In genomic region chr7:81449105-81449504, GRCh38 we compare ENCODE assay signal across 16 cellular contexts.
DNase-seq lines count a peak whose midpoint lies in the region; ATAC-seq, FAIRE-seq and TF ChIP-seq lines count a peak whose summit lies in the region.
"Had no signal": no experiment of that assay in that cellular context is flagged by ENCODE, and none has a peak within 500 bp of the region (broad histone marks: within the 10 kb centered on the region; RNA-seq: fewer than 3 reads in every experiment).

No MANE protein-coding gene starts in this region.

- H4K20me1 ChIP-seq in IMR-90 (ENCODE audit: insufficient read depth, low read length) (no peaks in the 10 kb centered on the region), mammary epithelial cell (ENCODE audit: insufficient read depth, low read length) (no peaks in the 10 kb centered on the region)

- H3K36me3 ChIP-seq in IMR-90 (ENCODE audit: control insufficient read depth, insufficient read depth, low read length) = no peaks in the 10 kb centered on the region
- H3K36me3 ChIP-seq in mammary epithelial cell (ENCODE audit: insufficient read depth, low read length) = no peaks in the 10 kb centered on the region

- H3K36me3 Mint-ChIP-seq in activated CD4-positive, alpha-beta T cell treated with anti-CD3 and anti-CD28 coated beads, Interleukin-2, amount 10 ng/mL, durations not matched to agents 7 days and 5 days (ENCODE audit: low read depth) = no peaks in the 10 kb centered on the region

- no peak overlapping the region for H2AK9ac ChIP-seq in IMR-90 (replicated peaks; ENCODE audit: low read depth, low read length, poor library complexity)

- H3K4me1 Mint-ChIP-seq in activated CD4-positive, alpha-beta T cell treated with anti-CD3 and anti-CD28 coated beads, Interleukin-2, amount 10 ng/mL, durations not matched to agents 7 days and 5 days = no peaks in the 10 kb centered on the region
- H3K4me1 Mint-ChIP-seq: B cell, H9 had no signal

- TF ChIP-seq POLR2A in A549 (IDR thresholded peaks at IDR 0.05; ENCODE audit: low read length) (no peak), IMR-90 (IDR thresholded peaks at IDR 0.05; ENCODE audit: low read depth, low read length) (no peak)

- in situ Hi-C loops in IMR-90 (cut with MboI; ENCODE audit: low sequenced_read_pairs) (no loop called here), mammary epithelial cell (cut with MboI; ENCODE audit: low sequenced_read_pairs in 2 of 2) (no loop called here)

- no peak overlapping the region for H3K4ac ChIP-seq in IMR-90 (ENCODE audit: low read depth, low read length)

- no peak overlapping the region for H3K27ac Mint-ChIP-seq in activated CD4-positive, alpha-beta T cell treated with anti-CD3 and anti-CD28 coated beads, Interleukin-2, amount 10 ng/mL, durations not matched to agents 7 days and 5 days
- H3K27ac Mint-ChIP-seq: B cell; CD4-positive, alpha-beta T cell; H9 had no signal

- H3K18ac ChIP-seq in IMR-90 (ENCODE audit: low read depth, low read length) = no peak overlapping the region

- H3K4me3 ChIP-seq in A549 (no peak overlapping the region), IMR-90 (ENCODE audit: insufficient read depth, low read depth, low read length) (no peak overlapping the region), choroid plexus epithelial cell (ENCODE audit: low read depth, low read length) (no peak overlapping the region), mammary epithelial cell (replicated peaks in 1 of 3; ENCODE audit: insufficient read depth in 1 of 3, low read depth in 2 of 3, low read length in 3 of 3) (no peak overlapping the region)

- H2BK120ac ChIP-seq in IMR-90 (ENCODE audit: low read depth, low read length) = no peak overlapping the region

- H3K9ac ChIP-seq in IMR-90 (ENCODE audit: low read depth, low read length) = no peak overlapping the region
- H3K9ac ChIP-seq in mammary epithelial cell (ENCODE audit: insufficient read depth, low read length) = no peak overlapping the region

- H3K27ac ChIP-seq in A549 = no peak overlapping the region; a peak in 1 of 6 replicates
- H3K27ac ChIP-seq in IMR-90 (ENCODE audit: insufficient read depth, low read length) = no peak overlapping the region
- H3K27ac ChIP-seq in mammary epithelial cell (ENCODE audit: insufficient read depth, low read depth, low read length) = no peak overlapping the region

- CTCF ChIA-PET in A549 (lab: Yijun Ruan, JAX) = interaction anchor here (0.9 kb wide), 1 partner anchor 508 kb away, joined by 3 read pairs; no protein-coding TSS in a partner anchor
- CTCF ChIA-PET in IMR-90 (lab: Yijun Ruan, JAX) = no interaction called here
- CTCF ChIA-PET in activated CD4-positive, alpha-beta T cell treated with anti-CD3 and anti-CD28 coated beads, Interleukin-2, amount 10 ng/mL, durations not matched to agents 7 days and 5 days (lab: Charles Lee) = no interaction called here
- CTCF ChIA-PET in mammary epithelial cell (lab: Charles Lee; ENCODE audit: low non-redundant PET) = no interaction called here

- intact Hi-C loops in IMR-90 (cut with micrococcal nuclease) = loop anchor here (10.0 kb wide), 1 partner anchor 164 kb away; no protein-coding TSS in a partner anchor
- intact Hi-C loops in mammary epithelial cell (cut with micrococcal nuclease) = loop anchor here (10.0 kb wide), 1 partner anchor 294 kb away; no protein-coding TSS in a partner anchor

- no peak overlapping the region for H4K8ac ChIP-seq in IMR-90 (ENCODE audit: low read depth in 2 of 2, low read length in 2 of 2)

- no peak overlapping the region for H3K14ac ChIP-seq in IMR-90 (replicated peaks; ENCODE audit: low read depth, low read length)

- TF ChIP-seq EP300 in A549 (IDR thresholded peaks at IDR 0.05) = no peak

- H3K4me1 ChIP-seq in A549 (0 out of 3 replicates have a peak, but pooled peaks cover 3% of the 10 kb centered on the region), IMR-90 (ENCODE audit: control insufficient read depth, insufficient read depth, low read length) (no peaks in the 10 kb centered on the region), mammary epithelial cell (ENCODE audit: insufficient read depth, low read length) (no peaks in the 10 kb centered on the region)

- H3K9me3 ChIP-seq in A549 = no peaks in the 10 kb centered on the region; the same call in 2 of the 3 replicates
- H3K9me3 ChIP-seq in IMR-90 (ENCODE audit: control insufficient read depth, insufficient read depth, low read length) = no peaks in the 10 kb centered on the region
- no peaks in the 10 kb centered on the region for H3K9me3 ChIP-seq in mammary epithelial cell (replicated peaks; ENCODE audit: insufficient read depth, low read length)

- no peaks in the 10 kb centered on the region for H3K9me3 Mint-ChIP-seq in activated CD4-positive, alpha-beta T cell treated with anti-CD3 and anti-CD28 coated beads, Interleukin-2, amount 10 ng/mL, durations not matched to agents 7 days and 5 days
- H3K9me3 Mint-ChIP-seq: CD4-positive, alpha-beta T cell; H9 had no signal

- DNase-seq in A549 (ENCODE audit: low read depth in 1 of 2, low spot score in 1 of 2) (no peak), IMR-90 (no peak), choroid plexus epithelial cell (ENCODE audit: low read depth) (peak; percentile 35), iris pigment epithelial cell (ENCODE audit: low read depth) (peak; percentile 9), mammary epithelial cell (no peak)
- DNase-seq in activated CD4-positive, alpha-beta T cell treated with anti-CD3 and anti-CD28 coated beads, Interleukin-2, amount 10 ng/mL, durations not matched to agents 7 days and 5 days = no peak
- no peak for DNase-seq in activated CD8-positive, alpha-beta memory T cell treated with anti-CD3 and anti-CD28 coated beads, Interleukin-2, amount 50 U/mL, for 4 hours
- DNase-seq: 8988T; C1 segment of cervical spinal cord; CD4-positive, alpha-beta T cell; DMS153; DMS79 treated with DMSO at 0.1 percent for 48 hours; GDM1; H9 had no signal

- H3K27me3 Mint-ChIP-seq in activated CD4-positive, alpha-beta T cell treated with anti-CD3 and anti-CD28 coated beads, Interleukin-2, amount 10 ng/mL, durations not matched to agents 7 days and 5 days = no peaks in the 10 kb centered on the region
- H3K27me3 Mint-ChIP-seq: B cell; CD4-positive, alpha-beta T cell had no signal

- no peak overlapping the region for H2BK15ac ChIP-seq in IMR-90 (ENCODE audit: low read depth, low read length)

- no peak overlapping the region for H2AFZ ChIP-seq in IMR-90 (replicated peaks; ENCODE audit: low read length, poor library complexity)
- H2AFZ ChIP-seq in mammary epithelial cell (ENCODE audit: low read depth, low read length) = no peak overlapping the region

- no peak overlapping the region for H2AK5ac ChIP-seq in IMR-90 (ENCODE audit: low read depth, low read length)

- H3K79me2 ChIP-seq in mammary epithelial cell (ENCODE audit: insufficient read depth, low read length) = no peaks in the 10 kb centered on the region

- no peak for FAIRE-seq in A549 (lab: Jason Lieb, UNC)

- no peak overlapping the region for H3K4me3 Mint-ChIP-seq in activated CD4-positive, alpha-beta T cell treated with anti-CD3 and anti-CD28 coated beads, Interleukin-2, amount 10 ng/mL, durations not matched to agents 7 days and 5 days
- H3K4me3 Mint-ChIP-seq: B cell; CD4-positive, alpha-beta T cell; H9 had no signal

- H3K27me3 ChIP-seq in IMR-90 (ENCODE audit: control insufficient read depth, insufficient read depth, low read length) = no peaks in the 10 kb centered on the region
- H3K27me3 ChIP-seq in mammary epithelial cell (ENCODE audit: insufficient read depth, low read length) = no peaks in the 10 kb centered on the region

- H3K4me2 ChIP-seq in A549 (no peak overlapping the region), IMR-90 (ENCODE audit: low read depth, low read length) (no peak overlapping the region), mammary epithelial cell (ENCODE audit: insufficient read depth, low read depth, low read length) (no peak overlapping the region)

- no peak overlapping the region for H4K91ac ChIP-seq in IMR-90 (ENCODE audit: insufficient read depth, low read depth, low read length)

- no peak overlapping the region for H4K5ac ChIP-seq in IMR-90 (ENCODE audit: low read depth, low read length)

- H2BK5ac ChIP-seq in IMR-90 (ENCODE audit: low read depth, low read length, poor library complexity, severe bottlenecking) = no peak overlapping the region

- H3K79me1 ChIP-seq in IMR-90 (ENCODE audit: low read depth in 1 of 2, low read length in 2 of 2) = no peaks in the 10 kb centered on the region

- TF ChIP-seq CTCF in A549 (IDR thresholded peaks at IDR 0.05) = no peak
- no peak for TF ChIP-seq CTCF in IMR-90 (conservative IDR thresholded peaks at IDR 0.05; ENCODE audit: low read depth, low read length)
- TF ChIP-seq CTCF in choroid plexus epithelial cell (conservative IDR thresholded peaks at IDR 0.05; ENCODE audit: low read depth, low read length) = no peak
- no peak for TF ChIP-seq CTCF in mammary epithelial cell (conservative IDR thresholded peaks at IDR 0.05 in 1 of 2, IDR thresholded peaks at IDR 0.05 in 1 of 2; ENCODE audit: extremely low read depth in 1 of 2, insufficient read depth in 1 of 2, low read depth in 1 of 2, low read length in 2 of 2)

- dilution Hi-C loops in IMR-90 (cut with HindIII; ENCODE audit: low sequenced_read_pairs, unreplicated experiment) (no loop called here), mammary epithelial cell (cut with HindIII; ENCODE audit: low sequenced_read_pairs) (no loop called here)

- no peak for TF ChIP-seq RAD21 in A549 (conservative IDR thresholded peaks at IDR 0.05 in 1 of 2, IDR thresholded peaks at IDR 0.05 in 1 of 2)
- TF ChIP-seq RAD21 in IMR-90 (IDR thresholded peaks at IDR 0.05; ENCODE audit: low read length) = no peak

- no peak for ATAC-seq in A549
- no peak for ATAC-seq in IMR-90 (ENCODE audit: low read depth)
- no peak for ATAC-seq in GM19463 (IDR thresholded peaks at IDR 0.05; ENCODE audit: unreplicated experiment)

- POLR2A ChIA-PET in A549 (lab: Yijun Ruan, JAX) = no interaction called here
- POLR2A ChIA-PET in IMR-90 (lab: Charles Lee; ENCODE audit: unreplicated experiment) = no interaction called here
- POLR2A ChIA-PET in activated CD4-positive, alpha-beta T cell treated with anti-CD3 and anti-CD28 coated beads, Interleukin-2, amount 10 ng/mL, durations not matched to agents 7 days and 5 days (lab: Charles Lee) = no interaction called here

- H3K56ac ChIP-seq in IMR-90 (ENCODE audit: extremely low read depth, insufficient read depth, low read length) = no peak overlapping the region

- H3K9me1 ChIP-seq in IMR-90 (ENCODE audit: insufficient read depth, low read length) = no peaks in the 10 kb centered on the region

- BruUV-seq in IMR-90 (replicated peaks; lab: Mats Ljungman, UMichigan) (no TSS peak), mammary epithelial cell (replicated peaks; lab: Mats Ljungman, UMichigan) (no TSS peak)

- no peak overlapping the region for H2BK20ac ChIP-seq in IMR-90 (ENCODE audit: low read depth, low read length)

- H3K23ac ChIP-seq in IMR-90 (ENCODE audit: low read depth, low read length) = no peak overlapping the region

TF ChIP-seq in A549, 52 proteins besides CTCF, POLR2A, EP300 and RAD21:
- TF ChIP-seq HOXA7 (CRISPR knock-in tag; IDR thresholded peaks at IDR 0.05) = no peak
- TF ChIP-seq MAFK (IDR thresholded peaks at IDR 0.05; ENCODE audit: partially characterized antibody) = peak; percentile 87

TF ChIP-seq in IMR-90, 13 proteins besides CTCF, POLR2A, EP300 and RAD21 (continues in another document):
- TF ChIP-seq BHLHE40 (IDR thresholded peaks at IDR 0.05; ENCODE audit: low read depth, low read length) (no peak), MAFK (IDR thresholded peaks at IDR 0.05; ENCODE audit: low read depth, low read length) (peak; percentile 93), NFE2L2 (IDR thresholded peaks at IDR 0.05; ENCODE audit: low read depth, low read length) (no peak)

Comparison
In these comparisons a context has a peak if more than half of its experiments do, and no peak if none do; other contexts are left out.
1. DNase-seq: peak in choroid plexus epithelial cell (single experiment) and iris pigment epithelial cell (single experiment); none in A549 (0 of 2), IMR-90 (single experiment), activated CD4-positive, alpha-beta T cell treated with anti-CD3 and anti-CD28 coated beads, Interleukin-2, amount 10 ng/mL, durations not matched to agents 7 days and 5 days (single experiment), mammary epithelial cell (single experiment) and activated CD8-positive, alpha-beta memory T cell treated with anti-CD3 and anti-CD28 coated beads, Interleukin-2, amount 50 U/mL, for 4 hours (single experiment).